In genomic region chr11:12433571-12434061, GRCh38 we compare ENCODE assay signal across 12 cellular contexts. TPM values are rescaled to one million over a fixed set of nuclear protein-coding genes. Genes with fewer than 3 reads are reported as not detected.
DNase-seq lines count a peak whose midpoint lies in the region; ATAC-seq, FAIRE-seq and TF ChIP-seq lines count a peak whose summit lies in the region.
"Had no signal": no experiment of that assay in that cellular context is flagged by ENCODE, and none has a peak within 500 bp of the region (broad histone marks: within the 10 kb centered on the region; RNA-seq: fewer than 3 reads in every experiment).

No MANE protein-coding gene starts in this region.

- no peak overlapping the region for H2AFZ ChIP-seq in SK-N-SH (ENCODE audit: low read depth)

- POLR2A ChIA-PET in SK-N-SH (lab: Yijun Ruan, JAX) = no interaction called here

- peak overlapping the region; percentile 42 for H3K4me2 ChIP-seq in SK-N-SH

- H3K9me3 ChIP-seq in SK-N-SH = no peaks in the 10 kb centered on the region

- H3K9me2 ChIP-seq in SK-N-SH = no peaks in the 10 kb centered on the region

- H3F3A ChIP-seq in SK-N-SH (replicated peaks; ENCODE audit: insufficient read depth) = peaks cover 6% of the 10 kb centered on the region

- no peak for ATAC-seq in GM19452 (IDR thresholded peaks at IDR 0.05; ENCODE audit: unreplicated experiment)
- ATAC-seq: activated T-cell treated with anti-CD3 and anti-CD28 coated beads, Interleukin-2, amount 50 U/mL, for 4 hours had no signal

- WGBS in SK-N-SH (ENCODE audit: low lambda C conversion rate) = 41% methylated on average over 10 of the region's 10 CpGs

- H3K9ac ChIP-seq in SK-N-SH = peak overlapping the region; percentile 0; the same call in 1 of the 2 replicates

- no peak for TF ChIP-seq RAD21 in SK-N-SH (IDR thresholded peaks at IDR 0.05; ENCODE audit: low read length)

- H3K4me1 ChIP-seq in SK-N-SH (ENCODE audit: control insufficient read depth in 1 of 2, insufficient read depth in 2 of 2, low read depth in 1 of 2, low read length in 1 of 2) = peaks cover 24 to 35% of the 10 kb centered on the region in 2 experiments

- TF ChIP-seq CTCF in AG10803 (conservative IDR thresholded peaks at IDR 0.05; ENCODE audit: low read length) (no peak), SK-N-SH (IDR thresholded peaks at IDR 0.05) (no peak), fibroblast of pulmonary artery (IDR thresholded peaks at IDR 0.05; ENCODE audit: low read length, missing control alignments) (no peak)

- H3K79me2 ChIP-seq in SK-N-SH (ENCODE audit: insufficient read depth) = peaks cover 85% of the 10 kb centered on the region

- DNase-seq in AG10803 (ENCODE audit: low read depth) (peak; percentile 95), SK-N-SH (peak; percentile 39), fibroblast of pulmonary artery (ENCODE audit: low read depth) (peak; percentile 80), renal cortical epithelial cell (ENCODE audit: low read depth) (peak; percentile 22), SKM-1 treated with dmso at 0.1 percent for 144 hours (lab: John Stamatoyannopoulos, UW; ENCODE audit: unreplicated experiment) (no peak), HTR-8/SVneo (ENCODE audit: insufficient read length, low spot score) (no peak)
- DNase-seq in effector CD4-positive, alpha-beta T cell = no peak
- DNase-seq: activated T-cell treated with anti-CD3 and anti-CD28 coated beads, Interleukin-2, amount 50 U/mL, for 4 hours; CD4-positive, alpha-beta T cell; kidney glomerular epithelial cell; stimulated activated naive CD4-positive, alpha-beta T cell had no signal

- CTCF ChIA-PET in SK-N-SH (lab: Yijun Ruan, JAX) = interaction anchor here (0.7 to 1.4 kb wide), 7 partner anchors 22 to 750 kb away, joined by 3 read pairs; no protein-coding TSS in a partner anchor

- H3K4me3 ChIP-seq in AG10803 (ENCODE audit: low read length) = peak overlapping the region; percentile 16
- H3K4me3 ChIP-seq in SK-N-SH (ENCODE audit: low read depth in 2 of 2, low read length in 1 of 2) = no peak overlapping the region
- H3K4me3 ChIP-seq in fibroblast of pulmonary artery (replicated peaks; ENCODE audit: low read depth, low read length) = no peak overlapping the region

- no peak for FAIRE-seq in HTR-8/SVneo (lab: Jason Lieb, UNC)

- peak; percentile 55 to 65; a peak in 3 of 4 replicates for TF ChIP-seq EP300 in SK-N-SH (IDR thresholded peaks at IDR 0.05; ENCODE audit: borderline replicate concordance in 1 of 2, low read depth in 1 of 2, low read length in 1 of 2)

- H3K36me3 ChIP-seq in SK-N-SH (replicated peaks in 1 of 2; ENCODE audit: control insufficient read depth in 1 of 2, insufficient read depth in 2 of 2, low read length in 1 of 2) = peaks cover 0 to 2% of the 10 kb centered on the region in 2 experiments

- H3K27me3 ChIP-seq in SK-N-SH (ENCODE audit: insufficient read depth) = no peaks in the 10 kb centered on the region

- peak overlapping the region; percentile 54 to 91; a peak in 3 of 4 replicates for H3K27ac ChIP-seq in SK-N-SH (ENCODE audit: low read depth in 2 of 2, low read length in 1 of 2)

- H4K20me1 ChIP-seq in SK-N-SH (ENCODE audit: insufficient read depth) = no peaks in the 10 kb centered on the region

TF ChIP-seq in SK-N-SH, 30 proteins besides CTCF, POLR2A, EP300 and RAD21 (continues in another document):
- TF ChIP-seq PBX3 (IDR thresholded peaks at IDR 0.05) = peak; percentile 49; the same call in 1 of the 2 replicates
- no peak for TF ChIP-seq ZBTB33 (IDR thresholded peaks at IDR 0.05; ENCODE audit: borderline replicate concordance, low read depth)
- TF ChIP-seq POLR2AphosphoS5 (IDR thresholded peaks at IDR 0.05; ENCODE audit: low read depth, low read length) = peak; percentile 54; the same call in 1 of the 2 replicates
- TF ChIP-seq MXI1 (IDR thresholded peaks at IDR 0.05; ENCODE audit: low read depth, low read length) = no peak
- no peak for TF ChIP-seq SMC3 (IDR thresholded peaks at IDR 0.05; ENCODE audit: low read depth, low read length)
- no peak for TF ChIP-seq EZH2phosphoT487 (IDR thresholded peaks at IDR 0.05; ENCODE audit: borderline replicate concordance, low read depth)
- peak; percentile 39; the same call in 1 of the 2 replicates for TF ChIP-seq MAX (IDR thresholded peaks at IDR 0.05; ENCODE audit: low read depth)
- TF ChIP-seq SIN3A (IDR thresholded peaks at IDR 0.05; ENCODE audit: borderline replicate concordance, low read depth, low read length) = no peak
- 0 out of 2 replicates have a peak, but pooled peaks have one; percentile 9 for TF ChIP-seq RXRA (IDR thresholded peaks at IDR 0.05; ENCODE audit: borderline replicate concordance, low read depth)
- TF ChIP-seq USF1 (IDR thresholded peaks at IDR 0.05; ENCODE audit: borderline replicate concordance, low read depth) = no peak
- peak; percentile 93 for TF ChIP-seq TCF12 (IDR thresholded peaks at IDR 0.05)
- TF ChIP-seq NFIC (IDR thresholded peaks at IDR 0.05; ENCODE audit: borderline replicate concordance) = peak; percentile 14; the same call in 1 of the 2 replicates
- no peak for TF ChIP-seq IRF3 (IDR thresholded peaks at IDR 0.05; ENCODE audit: low read depth, low read length)
- no peak for TF ChIP-seq CHD2 (IDR thresholded peaks at IDR 0.05; ENCODE audit: low read length, partially characterized antibody)
- peak; percentile 30; the same call in 1 of the 2 replicates for TF ChIP-seq RCOR1 (IDR thresholded peaks at IDR 0.05; ENCODE audit: low read length)
- no peak for TF ChIP-seq USF2 (IDR thresholded peaks at IDR 0.05; ENCODE audit: borderline replicate concordance, low read depth, low read length)
- no peak for TF ChIP-seq GABPA (IDR thresholded peaks at IDR 0.05; ENCODE audit: low read depth)
- TF ChIP-seq TEAD4 (IDR thresholded peaks at IDR 0.05; ENCODE audit: borderline replicate concordance, insufficient read depth) = no peak
- no peak for TF ChIP-seq MEF2A (IDR thresholded peaks at IDR 0.05; ENCODE audit: borderline replicate concordance, low read depth)
- TF ChIP-seq TAF1 (IDR thresholded peaks at IDR 0.05; ENCODE audit: borderline replicate concordance, low read depth, low read length) = peak; percentile 6; the same call in 1 of the 2 replicates
- no peak for TF ChIP-seq ELF1 (IDR thresholded peaks at IDR 0.05)

RNA-seq across cellular contexts. Expression of gene PARVA, which starts 56.2 kb away (rescaled TPM):
- polyA plus RNA-seq in SK-N-SH (2012; rRNA removed) = 27.6 and 31.6 TPM in 2 replicates
- polyA plus RNA-seq in SK-N-SH (2012; cell fraction: cytosol; rRNA removed) = 32.5 and 35.2 TPM in 2 replicates
- polyA plus RNA-seq in SK-N-SH (2012; cell fraction: nucleus; rRNA removed) = 14.6 and 24.9 TPM in 2 replicates
- 18.4 and 54.5 TPM in 2 replicates for total RNA-seq in renal cortical epithelial cell

Comparison
In these comparisons a context has a peak if more than half of its experiments do, and no peak if none do; other contexts are left out.
1. DNase-seq: peak in AG10803 (single experiment), SK-N-SH (single experiment), fibroblast of pulmonary artery (single experiment) and renal cortical epithelial cell (single experiment); none in SKM-1 treated with dmso at 0.1 percent for 144 hours (single experiment), HTR-8/SVneo (single experiment) and effector CD4-positive, alpha-beta T cell (single experiment).